8 cellular contexts compared by ENCODE assay signal in genomic region chr10:80662429-80663211, GRCh38.
DNase-seq lines count a peak whose midpoint lies in the region; ATAC-seq, FAIRE-seq and TF ChIP-seq lines count a peak whose summit lies in the region.

No MANE protein-coding gene starts in this region.

- DNase-seq in H4 (ENCODE audit: low spot score) (peak; percentile 82), MG63 (peak; percentile 75), T-cell (peak; percentile 15 to 71 (median 56)), amygdala (lab: John Stamatoyannopoulos, UW) (peak; percentile 23 to 91 (median 58)), right atrium auricular region (ENCODE audit: low spot score) (peak; percentile 86), putamen (ENCODE audit: low spot score) (peak; percentile 77), vagina (ENCODE audit: extremely low spot score in 2 of 2) (no peak)

- peak overlapping the region; percentile 14 to 36 for H3K27ac ChIP-seq in right atrium auricular region
- peak overlapping the region; percentile 52 for H3K27ac ChIP-seq in vagina

- TF ChIP-seq CTCF in right atrium auricular region (IDR thresholded peaks at IDR 0.05) (peak; percentile 79 to 86), vagina (IDR thresholded peaks at IDR 0.05) (peak; percentile 65 to 85 (median 83))

- H3K36me3 Mint-ChIP-seq in T-cell = no peaks in the 10 kb centered on the region

- FAIRE-seq in G401.6 (lab: Jason Lieb, UNC) = peak; percentile 66

- H3K9me3 Mint-ChIP-seq in T-cell = no peaks in the 10 kb centered on the region

- intact Hi-C loops in vagina (cut with DNase I) = no loop called here

- H3K4me3 ChIP-seq in MG63 (peak overlapping the region; percentile 39), right atrium auricular region (peak overlapping the region in 1 of 2 donors; percentile 38), vagina (peak overlapping the region in 1 of 2 donors; percentile 39)

- POLR2A ChIA-PET in T-cell (lab: Charles Lee) = interaction anchor here in 1 of 2 donors (0.5 kb wide), 1 partner anchor 232 kb away, joined by 4 read pairs; no protein-coding TSS in a partner anchor

- peaks cover 3 to 7% (median 5%) of the 10 kb centered on the region in 3 donors for H3K4me1 Mint-ChIP-seq in T-cell

- peak overlapping the region; percentile 15 to 61 (median 37) for H3K4me3 Mint-ChIP-seq in T-cell

- H3K9me3 ChIP-seq in MG63 (no peaks in the 10 kb centered on the region), right atrium auricular region (no peaks in the 10 kb centered on the region), vagina (no peaks in the 10 kb centered on the region)

- H3K36me3 ChIP-seq in MG63 = no peaks in the 10 kb centered on the region
- no peaks in the 10 kb centered on the region for H3K36me3 ChIP-seq in right atrium auricular region
- H3K36me3 ChIP-seq in vagina = no peaks in the 10 kb centered on the region

- H3K27ac Mint-ChIP-seq in T-cell = no peak overlapping the region

- peaks cover 13 to 22% of the 10 kb centered on the region in 2 donors for H3K27me3 Mint-ChIP-seq in T-cell

- CTCF ChIA-PET in T-cell (lab: Charles Lee) = interaction anchor here (0.6 to 2.6 kb wide), 13 partner anchors 9 to 1237 kb away, joined by 3 to 10 read pairs (median 4); no protein-coding TSS in a partner anchor

- H3K27me3 ChIP-seq in MG63 (no peaks in the 10 kb centered on the region), right atrium auricular region (no peaks in the 10 kb centered on the region), vagina (no peaks in the 10 kb centered on the region)

- TF ChIP-seq POLR2A in vagina (IDR thresholded peaks at IDR 0.05) = no peak

- H3K4me1 ChIP-seq in right atrium auricular region (peaks cover 0 to 4% of the 10 kb centered on the region in 2 donors), vagina (peaks cover 16% of the 10 kb centered on the region)

- peak; percentile 65 to 72 (median 68) for ATAC-seq in T-cell (replicated peaks in 1 of 4)

Comparison
In these comparisons a context has a peak if more than half of its experiments do, and no peak if none do; other contexts are left out.
1. DNase-seq: peak in H4 (single experiment), MG63 (single experiment), T-cell (34 of 34), amygdala (56 of 56), right atrium auricular region (single experiment) and putamen (single experiment); none in vagina (0 of 2).